8 cellular contexts compared by ENCODE assay signal in genomic region chr1:85307987-85308836, GRCh38. TPM values are rescaled to one million over a fixed set of nuclear protein-coding genes. Genes with fewer than 3 reads are reported as not detected.
DNase-seq lines count a peak whose midpoint lies in the region; ATAC-seq, FAIRE-seq and TF ChIP-seq lines count a peak whose summit lies in the region.

No MANE protein-coding gene starts in this region.

- no peak overlapping the region; the same call in 1 of the 2 replicates for H3K9ac ChIP-seq in Karpas-422 (ENCODE audit: low read length)

- in situ Hi-C loops in G401 (cut with HindIII; ENCODE audit: low sequenced_read_pairs), result loop anchor here (25.0 kb wide), 1 partner anchor 579 kb away; no protein-coding TSS in a partner anchor

- H3K4me1 ChIP-seq in Karpas-422 (ENCODE audit: low read length) (peaks cover 9% of the 10 kb centered on the region), thoracic aorta (ENCODE audit: control insufficient read depth in 1 of 2, low read depth in 2 of 2) (peaks cover 0 to 13% of the 10 kb centered on the region in 2 donors)

- H3K4me2 ChIP-seq in Karpas-422 (ENCODE audit: low read depth, low read length, poor library complexity, severe bottlenecking), result peak overlapping the region; percentile 57

- TF ChIP-seq CTCF in omental fat pad (IDR thresholded peaks at IDR 0.05) (peak in 2 of 3 donors; percentile 87 to 91), thoracic aorta (IDR thresholded peaks at IDR 0.05) (peak; percentile 92)

- DNase-seq in G401 (ENCODE audit: low spot score), result peak; percentile 84
- DNase-seq in H4 (ENCODE audit: low spot score), result peak; percentile 65
- DNase-seq in Karpas-422, result peak; percentile 87
- DNase-seq in SHP77 (lab: John Stamatoyannopoulos, UW), result peak; percentile 62 to 68
- DNase-seq in activated gamma-delta T cell treated with Interleukin-2 at 50 U/mL for 16 hours, result peak; percentile 60
- DNase-seq in frontal cortex (ENCODE audit: low spot score in 2 of 2), result peak; percentile 39 to 63
- peak; percentile 74 for DNase-seq in omental fat pad (ENCODE audit: low spot score)
- peak; percentile 60 for DNase-seq in thoracic aorta (ENCODE audit: low spot score)

- H3K36me3 ChIP-seq in Karpas-422 (ENCODE audit: insufficient read depth, low read length) (no peaks in the 10 kb centered on the region), thoracic aorta (no peaks in the 10 kb centered on the region)

- 0 out of 2 replicates have a peak, but pooled peaks cover 2% of the 10 kb centered on the region for H3K27me3 ChIP-seq in Karpas-422 (ENCODE audit: low read length)
- H3K27me3 ChIP-seq in thoracic aorta (replicated peaks; ENCODE audit: insufficient read depth), result no peaks in the 10 kb centered on the region

- H2AFZ ChIP-seq in Karpas-422 (ENCODE audit: low read length), result 0 out of 2 replicates have a peak overlapping the region, but pooled peaks have one; percentile 51

- FAIRE-seq in frontal cortex (lab: Jason Lieb, UNC), result no peak

- H3K4me3 ChIP-seq in Karpas-422 (ENCODE audit: low read length), result no peak overlapping the region
- peak overlapping the region; percentile 23 for H3K4me3 ChIP-seq in thoracic aorta

- H3K9me2 ChIP-seq in Karpas-422 (replicated peaks; ENCODE audit: insufficient read depth, low read length), result no peaks in the 10 kb centered on the region

- peak; percentile 91 for ATAC-seq in omental fat pad (ENCODE audit: low FRiP score)
- peak; percentile 75 for ATAC-seq in thoracic aorta (ENCODE audit: insufficient number of reproducible peaks, low FRiP score, low read depth)

- H3K79me2 ChIP-seq in Karpas-422 (ENCODE audit: low read length), result no peaks in the 10 kb centered on the region

- H3K9me3 ChIP-seq in Karpas-422 (ENCODE audit: low read length) (no peaks in the 10 kb centered on the region), thoracic aorta (no peaks in the 10 kb centered on the region)

- no peaks in the 10 kb centered on the region for H4K20me1 ChIP-seq in Karpas-422 (ENCODE audit: insufficient read depth, low read depth, low read length)

- no peak overlapping the region for H3K27ac ChIP-seq in Karpas-422 (ENCODE audit: low read length)
- no peak overlapping the region for H3K27ac ChIP-seq in thoracic aorta

RNA-seq across cellular contexts. Expression of gene BCL10, which starts 31.8 kb away (rescaled TPM):
- total RNA-seq in G401 (2014; rRNA removed; shearing (Covaris generic)), result 6.7 and 7.9 TPM in 2 replicates
- total RNA-seq in H4 (2014; rRNA removed; shearing (Covaris generic)), result 13.1 and 19.8 TPM in 2 replicates
- 16.5 and 32.2 TPM in 2 replicates for total RNA-seq in Karpas-422 (2014; rRNA removed; shearing (Covaris generic); ENCODE audit: low replicate concordance)
- total RNA-seq in frontal cortex (35.5 TPM), omental fat pad (10 to 100 TPM; 13.9 to 21.6 (median 18.0) TPM), thoracic aorta (10 to 100 TPM; 13.8 to 34.2 TPM)

RNA-seq across cellular contexts. Expression of gene C1orf52, which starts 48.8 kb away (rescaled TPM):
- 23.2 and 34.3 TPM in 2 replicates for total RNA-seq in G401 (2014; rRNA removed; shearing (Covaris generic))
- 15.2 and 16.6 TPM in 2 replicates for total RNA-seq in H4 (2014; rRNA removed; shearing (Covaris generic))
- 17.8 and 22.9 TPM in 2 replicates for total RNA-seq in Karpas-422 (2014; rRNA removed; shearing (Covaris generic); ENCODE audit: low replicate concordance)
- 27.7 TPM for total RNA-seq in frontal cortex
- total RNA-seq in omental fat pad, result 10 to 100 TPM; 12.0 to 15.8 (median 12.8) TPM
- total RNA-seq in thoracic aorta, result 10 to 100 TPM; 20.7 to 28.7 TPM
